Comparison of ENCODE assay signal across 23 cellular contexts in the genomic region with DNA sequence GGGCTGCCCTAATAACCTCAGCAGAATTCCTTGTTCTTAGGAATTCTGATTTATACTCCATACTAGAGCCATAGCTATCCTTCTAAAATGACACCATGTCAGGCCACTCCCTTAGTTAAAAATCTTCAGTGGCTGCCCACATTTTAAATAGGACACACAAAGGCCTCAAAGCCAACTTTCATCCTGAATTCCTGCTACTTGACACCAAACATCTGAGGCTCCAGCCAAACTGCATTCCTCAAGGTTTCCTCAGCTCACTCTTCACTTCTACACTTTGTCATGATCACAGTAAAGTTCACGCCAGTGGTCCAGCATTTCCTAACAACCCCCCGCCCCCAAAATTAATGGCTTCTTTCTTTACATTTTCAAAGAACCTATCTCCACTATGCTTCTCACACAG.
DNase-seq lines count a peak whose midpoint lies in the region; ATAC-seq and TF ChIP-seq lines count a peak whose summit lies in the region.
"Had no signal": no experiment of that assay in that cellular context is flagged by ENCODE, and none has a peak within 500 bp of the region (broad histone marks: within the 10 kb centered on the region; RNA-seq: fewer than 3 reads in every experiment).

No MANE protein-coding gene starts in this region.

- intact Hi-C loops in right lobe of liver (cut with DNase I): loop anchor here in 1 of 2 donors (10.0 kb wide), 1 partner anchor 293 kb away; no protein-coding TSS in a partner anchor
- intact Hi-C loops in left ventricle myocardium superior (cut with micrococcal nuclease): no loop called here

- no peaks in the 10 kb centered on the region for H3K9me3 Mint-ChIP-seq in mesothelial cell of epicardium
- H3K9me3 Mint-ChIP-seq: activated naive CD8-positive, alpha-beta T cell treated with anti-CD3 and anti-CD28 coated beads, Interleukin-2, amount 10 ng/mL, durations not matched to agents 7 days and 5 days; activated T-helper 17 cell treated with anti-CD3 and anti-CD28 coated beads, Interleukin-2, amount 50 U/mL, for 72 hours; naive thymus-derived CD8-positive, alpha-beta T cell had no signal

- H3K36me3 ChIP-seq in right lobe of liver: peaks cover 0 to 28% (median 9%) of the 10 kb centered on the region in 4 donors

- peaks cover 14% of the 10 kb centered on the region for H3K36me3 Mint-ChIP-seq in mesothelial cell of epicardium
- H3K36me3 Mint-ChIP-seq: activated CD8-positive, alpha-beta memory T cell treated with anti-CD3 and anti-CD28 coated beads, Interleukin-2, amount 10 ng/mL, durations not matched to agents 7 days and 5 days; activated naive CD8-positive, alpha-beta T cell treated with anti-CD3 and anti-CD28 coated beads, Interleukin-2, amount 10 ng/mL, durations not matched to agents 7 days and 5 days; CD4-positive, CD25-positive, alpha-beta regulatory T cell had no signal

- no peak for ATAC-seq in HG03432 (IDR thresholded peaks at IDR 0.05; ENCODE audit: unreplicated experiment)
- ATAC-seq in right lobe of liver: no peak
- no peak for ATAC-seq in left ventricle myocardium superior
- ATAC-seq: activated CD8-positive, alpha-beta memory T cell treated with anti-CD3 and anti-CD28 coated beads, Interleukin-2, amount 10 ng/mL, durations not matched to agents 7 days and 5 days; activated T-helper 17 cell treated with anti-CD3 and anti-CD28 coated beads, Interleukin-2, amount 50 U/mL, for 72 hours; esophagus mucosa; naive thymus-derived CD8-positive, alpha-beta T cell had no signal

- H3K4me3 Mint-ChIP-seq in mesothelial cell of epicardium: no peak overlapping the region
- H3K4me3 Mint-ChIP-seq: activated CD8-positive, alpha-beta memory T cell treated with anti-CD3 and anti-CD28 coated beads, Interleukin-2, amount 10 ng/mL, durations not matched to agents 7 days and 5 days; activated naive CD8-positive, alpha-beta T cell treated with anti-CD3 and anti-CD28 coated beads, Interleukin-2, amount 10 ng/mL, durations not matched to agents 7 days and 5 days; activated T-helper 17 cell treated with anti-CD3 and anti-CD28 coated beads, Interleukin-2, amount 50 U/mL, for 72 hours; CD4-positive, CD25-positive, alpha-beta regulatory T cell; naive thymus-derived CD8-positive, alpha-beta T cell had no signal

- H3K4me1 ChIP-seq in right lobe of liver: no peaks in the 10 kb centered on the region
- H3K4me1 ChIP-seq: stomach, upper lobe of left lung had no signal

- no peak for TF ChIP-seq POLR2A in right lobe of liver (IDR thresholded peaks at IDR 0.05)

- DNase-seq in AG08395 (ENCODE audit: low spot score): peak; percentile 47
- peak; percentile 22 for DNase-seq in HFF-Myc (ENCODE audit: extremely low read depth, low read depth)
- peak; percentile 29 for DNase-seq in astrocyte of the spinal cord (ENCODE audit: low read depth, low spot score)
- DNase-seq in iPS-NIHi7 (ENCODE audit: extremely low spot score): peak; percentile 10
- no peak for DNase-seq in right lobe of liver
- no peak for DNase-seq in left ventricle myocardium superior
- DNase-seq in mesothelial cell of epicardium (ENCODE audit: low spot score in 2 of 2, unreplicated experiment in 2 of 2): no peak
- DNase-seq: activated CD8-positive, alpha-beta memory T cell treated with anti-CD3 and anti-CD28 coated beads, Interleukin-2, amount 10 ng/mL, durations not matched to agents 7 days and 5 days; activated naive CD8-positive, alpha-beta T cell treated with anti-CD3 and anti-CD28 coated beads, Interleukin-2, amount 10 ng/mL, durations not matched to agents 7 days and 5 days; CD4-positive, CD25-positive, alpha-beta regulatory T cell; central memory CD4-positive, alpha-beta T cell; Kasumi-1; naive thymus-derived CD8-positive, alpha-beta T cell; NCI-H1092 treated with DMSO at 0.1 percent for 48 hours; NCI-H2081; NCI-H510A; stimulated activated CD4-positive, alpha-beta T cell treated with anti-CD3 and anti-CD28 coated beads, Interleukin-2, amount 100 ng/mL, for 48 hours; stomach; SW 1271; upper lobe of left lung had no signal

- WGBS in right lobe of liver (ENCODE audit: insufficient coverage, low coverage, low lambda C conversion rate, missing lambda C conversion rate): 81% methylated on average over 2 of the region's 2 CpGs

- H3K27me3 ChIP-seq in right lobe of liver: no peaks in the 10 kb centered on the region
- H3K27me3 ChIP-seq: stomach, upper lobe of left lung had no signal

- H3K27ac Mint-ChIP-seq in mesothelial cell of epicardium: no peak overlapping the region
- H3K27ac Mint-ChIP-seq: activated CD8-positive, alpha-beta memory T cell treated with anti-CD3 and anti-CD28 coated beads, Interleukin-2, amount 10 ng/mL, durations not matched to agents 7 days and 5 days; activated naive CD8-positive, alpha-beta T cell treated with anti-CD3 and anti-CD28 coated beads, Interleukin-2, amount 10 ng/mL, durations not matched to agents 7 days and 5 days; activated T-helper 17 cell treated with anti-CD3 and anti-CD28 coated beads, Interleukin-2, amount 50 U/mL, for 72 hours; CD4-positive, CD25-positive, alpha-beta regulatory T cell; naive thymus-derived CD8-positive, alpha-beta T cell had no signal

- H3K27ac ChIP-seq in right lobe of liver: no peak overlapping the region
- H3K27ac ChIP-seq: stomach, upper lobe of left lung had no signal

- no peaks in the 10 kb centered on the region for H3K9me3 ChIP-seq in right lobe of liver
- H3K9me3 ChIP-seq: stomach, upper lobe of left lung had no signal

- no peaks in the 10 kb centered on the region for H3K4me1 Mint-ChIP-seq in mesothelial cell of epicardium
- H3K4me1 Mint-ChIP-seq: activated CD8-positive, alpha-beta memory T cell treated with anti-CD3 and anti-CD28 coated beads, Interleukin-2, amount 10 ng/mL, durations not matched to agents 7 days and 5 days; activated naive CD8-positive, alpha-beta T cell treated with anti-CD3 and anti-CD28 coated beads, Interleukin-2, amount 10 ng/mL, durations not matched to agents 7 days and 5 days; activated T-helper 17 cell treated with anti-CD3 and anti-CD28 coated beads, Interleukin-2, amount 50 U/mL, for 72 hours; CD4-positive, CD25-positive, alpha-beta regulatory T cell; naive thymus-derived CD8-positive, alpha-beta T cell had no signal

- no peaks in the 10 kb centered on the region for H3K27me3 Mint-ChIP-seq in mesothelial cell of epicardium (ENCODE audit: low read depth)
- H3K27me3 Mint-ChIP-seq: activated CD8-positive, alpha-beta memory T cell treated with anti-CD3 and anti-CD28 coated beads, Interleukin-2, amount 10 ng/mL, durations not matched to agents 7 days and 5 days; activated naive CD8-positive, alpha-beta T cell treated with anti-CD3 and anti-CD28 coated beads, Interleukin-2, amount 10 ng/mL, durations not matched to agents 7 days and 5 days; activated T-helper 17 cell treated with anti-CD3 and anti-CD28 coated beads, Interleukin-2, amount 50 U/mL, for 72 hours; CD4-positive, CD25-positive, alpha-beta regulatory T cell; naive thymus-derived CD8-positive, alpha-beta T cell had no signal

- no peak overlapping the region for H3K4me3 ChIP-seq in HFF-Myc (replicated peaks; ENCODE audit: low read depth, low read length)
- no peak overlapping the region for H3K4me3 ChIP-seq in astrocyte of the spinal cord (ENCODE audit: low read depth, low read length)
- no peak overlapping the region for H3K4me3 ChIP-seq in right lobe of liver
- H3K4me3 ChIP-seq: stomach, upper lobe of left lung had no signal

- in situ Hi-C loops in astrocyte of the spinal cord (cut with HindIII; ENCODE audit: low sequenced_read_pairs): no loop called here

- TF ChIP-seq CTCF in HFF-Myc (IDR thresholded peaks at IDR 0.05; ENCODE audit: low read depth, low read length, missing control alignments) (no peak), astrocyte of the spinal cord (IDR thresholded peaks at IDR 0.05; ENCODE audit: low read depth, low read length) (no peak), right lobe of liver (IDR thresholded peaks at IDR 0.05) (no peak), mesothelial cell of epicardium (IDR thresholded peaks at IDR 0.05; ENCODE audit: unreplicated experiment) (no peak)

Comparison
In these comparisons a context has a peak if more than half of its experiments do, and no peak if none do; other contexts are left out.
1. DNase-seq: peak in AG08395 (single experiment), HFF-Myc (single experiment), astrocyte of the spinal cord (single experiment) and iPS-NIHi7 (single experiment); none in right lobe of liver (0 of 3), left ventricle myocardium superior (single experiment) and mesothelial cell of epicardium (0 of 2).